Comparison of ENCODE assay signal across 9 cellular contexts in the genomic region with DNA sequence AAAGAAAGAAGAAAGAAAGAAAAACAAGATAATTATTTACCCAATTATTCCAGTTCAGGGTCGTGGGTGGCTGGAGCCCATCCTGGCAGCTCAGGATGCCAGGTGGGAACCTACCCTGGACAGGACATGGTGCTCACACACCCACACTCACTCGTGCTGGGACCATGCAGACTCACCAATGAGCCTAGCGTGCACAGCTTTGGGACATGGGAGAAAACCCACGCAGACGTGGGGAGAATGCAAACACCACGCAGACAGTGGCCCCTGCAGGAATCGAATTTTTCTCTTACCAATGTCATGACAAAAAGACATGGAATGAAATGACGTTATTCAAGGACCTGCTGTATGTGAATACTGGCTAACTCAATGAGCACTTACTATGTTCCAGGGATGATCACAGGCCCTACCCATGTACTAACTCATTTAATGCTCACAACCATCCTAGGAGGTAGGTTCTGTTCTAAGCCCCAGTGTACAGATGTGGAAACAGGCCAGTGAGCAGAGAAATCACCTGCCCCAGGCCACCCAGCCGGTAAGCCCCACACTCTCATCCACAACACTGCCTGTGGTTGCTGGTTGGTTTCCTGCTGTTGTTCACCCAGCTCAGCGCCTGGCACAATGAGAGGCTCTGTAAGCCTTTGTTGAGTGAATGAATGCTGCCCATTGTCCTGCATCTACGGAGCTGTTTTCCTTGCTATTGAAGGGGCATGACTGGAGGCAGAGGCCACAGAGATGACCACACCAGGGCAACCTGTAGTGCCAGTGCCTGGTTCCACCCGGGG.
DNase-seq lines count a peak whose midpoint lies in the region; ATAC-seq lines count a peak whose summit lies in the region.
"Had no signal": no experiment of that assay in that cellular context is flagged by ENCODE, and none has a peak within 500 bp of the region (broad histone marks: within the 10 kb centered on the region; RNA-seq: fewer than 3 reads in every experiment).

No MANE protein-coding gene starts in this region.

- H3K27me3 Mint-ChIP-seq in effector memory CD8-positive, alpha-beta T cell, result peaks cover 0 to 8% of the 10 kb centered on the region in 2 donors
- no peaks in the 10 kb centered on the region for H3K27me3 Mint-ChIP-seq in stimulated activated memory B cell treated with anti-CD40 and anti-IgM and Interleukin-4, amounts not matched to agents 10 μg/mL and 1 μg/mL and 100 μg/mL, for 72 hours

- peak; percentile 24 to 26 for DNase-seq in activated CD4-positive, alpha-beta T cell treated with anti-CD3 and anti-CD28 coated beads for 4 hours
- no peak for DNase-seq in activated CD4-positive, alpha-beta T cell treated with anti-CD3 and anti-CD28 coated beads for 1 hour
- DNase-seq in T-helper 22 cell (ENCODE audit: low read depth) (peak; percentile 32), NCI-H510A (lab: John Stamatoyannopoulos, UW) (no peak)
- DNase-seq in effector memory CD8-positive, alpha-beta T cell, result peak in 2 of 3 experiments; percentile 31 to 40
- no peak for DNase-seq in NK-92 treated with Interleukin-12 subunit alpha and Interleukin-12 subunit beta, amount 100 ng/mL, for 24 hours (lab: John Stamatoyannopoulos, UW)

- peak overlapping the region in 1 of 2 donors; percentile 39 for H3K4me3 Mint-ChIP-seq in effector memory CD8-positive, alpha-beta T cell
- no peak overlapping the region for H3K4me3 Mint-ChIP-seq in stimulated activated memory B cell treated with anti-CD40 and anti-IgM and Interleukin-4, amounts not matched to agents 10 μg/mL and 1 μg/mL and 100 μg/mL, for 72 hours

- H3K27ac Mint-ChIP-seq in effector memory CD8-positive, alpha-beta T cell, result peak overlapping the region in 1 of 2 donors; percentile 23
- peak overlapping the region; percentile 50 for H3K27ac Mint-ChIP-seq in stimulated activated memory B cell treated with anti-CD40 and anti-IgM and Interleukin-4, amounts not matched to agents 10 μg/mL and 1 μg/mL and 100 μg/mL, for 72 hours

- ATAC-seq in effector memory CD8-positive, alpha-beta T cell (replicated peaks), result peak; percentile 99
- peak; percentile 71 for ATAC-seq in stimulated activated memory B cell treated with anti-CD40 and anti-IgM and Interleukin-4, amounts not matched to agents 10 μg/mL and 1 μg/mL and 100 μg/mL, for 72 hours
- ATAC-seq in GM21717 (IDR thresholded peaks at IDR 0.05; ENCODE audit: unreplicated experiment), result no peak
- ATAC-seq: A549 had no signal

- no peaks in the 10 kb centered on the region for H3K9me3 Mint-ChIP-seq in effector memory CD8-positive, alpha-beta T cell
- no peaks in the 10 kb centered on the region for H3K9me3 Mint-ChIP-seq in stimulated activated memory B cell treated with anti-CD40 and anti-IgM and Interleukin-4, amounts not matched to agents 10 μg/mL and 1 μg/mL and 100 μg/mL, for 72 hours

- no peaks in the 10 kb centered on the region for H3K36me3 Mint-ChIP-seq in effector memory CD8-positive, alpha-beta T cell (ENCODE audit: insufficient read depth)
- no peaks in the 10 kb centered on the region for H3K36me3 Mint-ChIP-seq in stimulated activated memory B cell treated with anti-CD40 and anti-IgM and Interleukin-4, amounts not matched to agents 10 μg/mL and 1 μg/mL and 100 μg/mL, for 72 hours

- peaks cover 10 to 14% of the 10 kb centered on the region in 2 donors for H3K4me1 Mint-ChIP-seq in effector memory CD8-positive, alpha-beta T cell (ENCODE audit: low read depth in 2 of 2)
- peaks cover 41% of the 10 kb centered on the region for H3K4me1 Mint-ChIP-seq in stimulated activated memory B cell treated with anti-CD40 and anti-IgM and Interleukin-4, amounts not matched to agents 10 μg/mL and 1 μg/mL and 100 μg/mL, for 72 hours

Comparison
In these comparisons a context has a peak if more than half of its experiments do, and no peak if none do; other contexts are left out.
1. DNase-seq: peak in activated CD4-positive, alpha-beta T cell treated with anti-CD3 and anti-CD28 coated beads for 4 hours (2 of 2), T-helper 22 cell (single experiment) and effector memory CD8-positive, alpha-beta T cell (2 of 3); none in activated CD4-positive, alpha-beta T cell treated with anti-CD3 and anti-CD28 coated beads for 1 hour (single experiment), NCI-H510A (single experiment) and NK-92 treated with Interleukin-12 subunit alpha and Interleukin-12 subunit beta, amount 100 ng/mL, for 24 hours (single experiment).